In genomic region chr13:92345627-92346026, GRCh38 we compare ENCODE assay signal across 22 cellular contexts.
A peak's percentile ranks its signal among the peaks of the same experiment; 100 is the strongest.
DNase-seq lines count a peak whose midpoint lies in the region; ATAC-seq and TF ChIP-seq lines count a peak whose summit lies in the region.
"Had no signal": no experiment of that assay in that cellular context is flagged by ENCODE, and none has a peak within 500 bp of the region (broad histone marks: within the 10 kb centered on the region; RNA-seq: fewer than 3 reads in every experiment).

No MANE protein-coding gene starts in this region.

- no CpG with 5 or more reads among the region's 1 CpG for WGBS in neuronal stem cell (ENCODE audit: extremely low coverage in 2 of 2, insufficient read length in 2 of 2, insufficient replicate concordance in 1 of 2), 2 donors
- WGBS in sigmoid colon, 2 donors, result 80 to 88% methylated on average over 1 of the region's 1 CpG

- no peak overlapping the region for H4K8ac ChIP-seq in neuronal stem cell (ENCODE audit: low read depth, low read length)

- POLR2A ChIA-PET in WTC11 (lab: Charles Lee), result no interaction called here

- peak overlapping the region; percentile 38 for H2AFZ ChIP-seq in neuronal stem cell (ENCODE audit: low read length)

- intact Hi-C loops in colonic mucosa (cut with DNase I) (no loop called here), sigmoid colon (cut with DNase I) (no loop called here)

- no peaks in the 10 kb centered on the region for H3K36me3 ChIP-seq in neuronal stem cell (replicated peaks in 1 of 2; ENCODE audit: control insufficient read depth in 2 of 2, insufficient read depth in 2 of 2, low read length in 2 of 2)
- no peaks in the 10 kb centered on the region for H3K36me3 ChIP-seq in colonic mucosa
- no peaks in the 10 kb centered on the region for H3K36me3 ChIP-seq in sigmoid colon
- H3K36me3 ChIP-seq: BE2C; BLaER1 treated with 17β-estradiol and CSF1 and Interleukin-3, amounts not matched to agents 10 nM and 100 nM had no signal

- no peaks in the 10 kb centered on the region for H3K9me3 Mint-ChIP-seq in WTC11
- no peaks in the 10 kb centered on the region for H3K9me3 Mint-ChIP-seq in endothelial cell (ENCODE audit: unreplicated experiment)
- H3K9me3 Mint-ChIP-seq: H9 had no signal

- H3K27me3 Mint-ChIP-seq in WTC11 (ENCODE audit: low read depth), result no peaks in the 10 kb centered on the region; the same call in 1 of the 2 replicates
- no peaks in the 10 kb centered on the region for H3K27me3 Mint-ChIP-seq in endothelial cell (ENCODE audit: unreplicated experiment)
- H3K27me3 Mint-ChIP-seq: CD4-positive, alpha-beta T cell; CD8-positive, alpha-beta memory T cell had no signal

- H3K23ac ChIP-seq in neuronal stem cell (ENCODE audit: low read depth, low read length, poor library complexity), result no peak overlapping the region

- H3K4me1 ChIP-seq in neuronal stem cell (ENCODE audit: control insufficient read depth in 2 of 2, insufficient read depth in 1 of 2, low read depth in 1 of 2, low read length in 2 of 2) (peaks cover 4 to 8% of the 10 kb centered on the region in 2 donors), colonic mucosa (no peaks in the 10 kb centered on the region), sigmoid colon (no peaks in the 10 kb centered on the region)
- H3K4me1 ChIP-seq: A549, BE2C had no signal

- no peaks in the 10 kb centered on the region for H3K79me1 ChIP-seq in neuronal stem cell (ENCODE audit: low read depth, low read length)

- H3K4ac ChIP-seq in neuronal stem cell (ENCODE audit: low read length), result no peak overlapping the region

- H2BK120ac ChIP-seq in neuronal stem cell (ENCODE audit: low read depth, low read length), result no peak overlapping the region

- no peak overlapping the region for H2BK15ac ChIP-seq in neuronal stem cell (ENCODE audit: low read length)

- H2BK5ac ChIP-seq in neuronal stem cell (ENCODE audit: low read length), result no peak overlapping the region

- no peak overlapping the region for H3K4me3 Mint-ChIP-seq in WTC11
- no peak overlapping the region for H3K4me3 Mint-ChIP-seq in endothelial cell (ENCODE audit: unreplicated experiment)
- H3K4me3 Mint-ChIP-seq: CD14-positive monocyte; CD4-positive, alpha-beta T cell; CD8-positive, alpha-beta memory T cell; H9 had no signal

- H3K9ac ChIP-seq in neuronal stem cell (ENCODE audit: low read depth, low read length, poor library complexity), result no peak overlapping the region
- H3K9ac ChIP-seq in colonic mucosa (ENCODE audit: low read depth in 2 of 2, low read length in 2 of 2), result no peak overlapping the region
- H3K9ac ChIP-seq: BLaER1 treated with 17β-estradiol and CSF1 and Interleukin-3, amounts not matched to agents 10 nM and 100 nM had no signal

- no peak for TF ChIP-seq POLR2A in sigmoid colon (IDR thresholded peaks at IDR 0.05)

- H2BK12ac ChIP-seq in neuronal stem cell (ENCODE audit: low read length), result no peak overlapping the region

- H3K9me3 ChIP-seq in neuronal stem cell (replicated peaks in 1 of 2; ENCODE audit: control insufficient read depth in 2 of 2, insufficient read depth in 1 of 2, low read depth in 1 of 2, low read length in 2 of 2) (no peaks in the 10 kb centered on the region), colonic mucosa (no peaks in the 10 kb centered on the region), sigmoid colon (no peaks in the 10 kb centered on the region)
- H3K9me3 ChIP-seq: A549, BE2C had no signal

- no peak for TF ChIP-seq EP300 in sigmoid colon (IDR thresholded peaks at IDR 0.05)

- H3K27ac ChIP-seq in neuronal stem cell (replicated peaks; ENCODE audit: low read length) (peak overlapping the region; percentile 49), colonic mucosa (no peak overlapping the region), sigmoid colon (no peak overlapping the region)
- H3K27ac ChIP-seq: A549; BLaER1 treated with 17β-estradiol and CSF1 and Interleukin-3, amounts not matched to agents 10 nM and 100 nM had no signal

- H3K14ac ChIP-seq in neuronal stem cell (ENCODE audit: low read length), result no peak overlapping the region

- peak; percentile 52 for ATAC-seq in WTC11
- ATAC-seq in HG02678 (IDR thresholded peaks at IDR 0.05; ENCODE audit: unreplicated experiment), result no peak
- ATAC-seq: A549, HCT116 had no signal

- peak; percentile 27 for DNase-seq in ELF-1 (ENCODE audit: low read depth, low spot score)
- no peak for DNase-seq in WTC11 (ENCODE audit: low spot score)
- DNase-seq in endothelial cell (ENCODE audit: low spot score), result no peak
- DNase-seq in neuronal stem cell (ENCODE audit: low spot score), result peak; percentile 4
- no peak for DNase-seq in colonic mucosa
- no peak for DNase-seq in sigmoid colon
- DNase-seq: 8988T; ACHN; AML-193; BE2C; CD4-positive, alpha-beta T cell; CD8-positive, alpha-beta memory T cell; DMS 273 treated with DMSO at 0.1 percent for 48 hours; DMS79; EL; GF-D8; H9 had no signal

- H3K4me3 ChIP-seq in neuronal stem cell (ENCODE audit: low read length in 2 of 2), result no peak overlapping the region
- H3K4me3 ChIP-seq in colonic mucosa, result no peak overlapping the region
- H3K4me3 ChIP-seq in sigmoid colon, result no peak overlapping the region
- H3K4me3 ChIP-seq: A549; BLaER1 treated with 17β-estradiol and CSF1 and Interleukin-3, amounts not matched to agents 10 nM and 100 nM had no signal

- H3K4me2 ChIP-seq in neuronal stem cell (ENCODE audit: insufficient read depth, low read length, poor library complexity, severe bottlenecking), result no peak overlapping the region
- H3K4me2 ChIP-seq: A549 had no signal

- TF ChIP-seq CTCF in WTC11 (IDR thresholded peaks at IDR 0.05) (no peak), endothelial cell (IDR thresholded peaks at IDR 0.05; ENCODE audit: unreplicated experiment) (no peak), colonic mucosa (IDR thresholded peaks at IDR 0.05) (no peak), sigmoid colon (IDR thresholded peaks at IDR 0.05) (no peak)

- CTCF ChIA-PET in WTC11 (lab: Charles Lee), result interaction anchor here (1.1 kb wide), 1 partner anchor 158 kb away, joined by 4 read pairs; no protein-coding TSS in a partner anchor

- no peak overlapping the region for H4K91ac ChIP-seq in neuronal stem cell (ENCODE audit: low read depth, low read length, poor library complexity)

- H3K36me3 Mint-ChIP-seq in WTC11, result no peaks in the 10 kb centered on the region
- H3K36me3 Mint-ChIP-seq in endothelial cell (ENCODE audit: low read depth, unreplicated experiment), result no peaks in the 10 kb centered on the region
- H3K36me3 Mint-ChIP-seq: CD14-positive monocyte; CD8-positive, alpha-beta memory T cell had no signal

- H3K4me1 Mint-ChIP-seq in WTC11 (peaks cover 8% of the 10 kb centered on the region; the same call in 1 of the 2 replicates), endothelial cell (ENCODE audit: unreplicated experiment) (peaks cover 22% of the 10 kb centered on the region)
- H3K4me1 Mint-ChIP-seq: CD14-positive monocyte; CD8-positive, alpha-beta memory T cell had no signal

- H3K27ac Mint-ChIP-seq in WTC11 (no peak overlapping the region), endothelial cell (ENCODE audit: unreplicated experiment) (peak overlapping the region; percentile 89)
- H3K27ac Mint-ChIP-seq: CD14-positive monocyte; CD4-positive, alpha-beta T cell; CD8-positive, alpha-beta memory T cell; H9 had no signal

- no peak overlapping the region for H2AK5ac ChIP-seq in neuronal stem cell (ENCODE audit: low read depth, low read length)

- no peak overlapping the region for H3K18ac ChIP-seq in neuronal stem cell (ENCODE audit: low read length)

- H3K27me3 ChIP-seq in neuronal stem cell (ENCODE audit: control insufficient read depth in 3 of 3, insufficient read depth in 3 of 3, low read depth in 1 of 3, low read length in 3 of 3) (no peaks in the 10 kb centered on the region), colonic mucosa (no peaks in the 10 kb centered on the region), sigmoid colon (no peaks in the 10 kb centered on the region)
- H3K27me3 ChIP-seq: BE2C; BLaER1 treated with 17β-estradiol and CSF1 and Interleukin-3, amounts not matched to agents 10 nM and 100 nM had no signal

TF ChIP-seq in WTC11, 78 proteins besides CTCF, POLR2A, EP300 and RAD21:
- no peak for TF ChIP-seq KAT7 (CRISPR knock-in tag; IDR thresholded peaks at IDR 0.05; ENCODE audit: borderline replicate concordance)

Comparison
In these comparisons a context has a peak if more than half of its experiments do, and no peak if none do; other contexts are left out.
1. DNase-seq: peak in ELF-1 (single experiment) and neuronal stem cell (single experiment); none in WTC11 (single experiment), endothelial cell (single experiment), colonic mucosa (single experiment) and sigmoid colon (single experiment).